In genomic region chr1:2786329-2787162, GRCh38 we compare ENCODE assay signal across 8 cellular contexts. TPM values are rescaled to one million over a fixed set of nuclear protein-coding genes. Genes with fewer than 3 reads are reported as not detected.
DNase-seq lines count a peak whose midpoint lies in the region; TF ChIP-seq lines count a peak whose summit lies in the region.

No MANE protein-coding gene starts in this region.

- POLR2A ChIA-PET in activated CD4-positive, alpha-beta T cell treated with anti-CD3 and anti-CD28 coated beads, Interleukin-2, amount 10 ng/mL, durations not matched to agents 7 days and 5 days (lab: Charles Lee) = interaction anchor here (0.8 kb wide), 1 partner anchor 167 kb away, joined by 3 read pairs; no protein-coding TSS in a partner anchor

- WGBS in transverse colon (ENCODE audit: low coverage in 1 of 2), 2 donors = 30% methylated on average over 24 of the region's 27 CpGs; no CpG with 5 or more reads in 1 of the 2 donors

- in situ Hi-C loops in transverse colon (cut with MboI; ENCODE audit: low pct_ligation_motif_present in 1 of 4, low pct_unique_long_range_greater_than_20kb in 1 of 4, low sequenced_read_pairs in 3 of 4) = loop anchor here in 1 of 4 donors (25.0 kb wide), 1 partner anchor 599 kb away; the partner anchor contains the start of gene FAAP20

- H3K79me2 ChIP-seq in osteoblast (ENCODE audit: insufficient read depth, low read length) = no peaks in the 10 kb centered on the region

- H3K4me1 ChIP-seq in osteoblast (ENCODE audit: insufficient read depth, low read length) (no peaks in the 10 kb centered on the region), transverse colon (no peaks in the 10 kb centered on the region)

- H3K4me2 ChIP-seq in osteoblast (ENCODE audit: insufficient read depth, low read length) = no peak overlapping the region

- CTCF ChIA-PET in activated CD4-positive, alpha-beta T cell treated with anti-CD3 and anti-CD28 coated beads, Interleukin-2, amount 10 ng/mL, durations not matched to agents 7 days and 5 days (lab: Charles Lee) = interaction anchor here (0.9 to 1.9 kb wide), 4 partner anchors 8 to 373 kb away, joined by 3 to 5 read pairs (median 4); no protein-coding TSS in a partner anchor

- H3K9me3 ChIP-seq in osteoblast (ENCODE audit: low read depth, low read length) (peaks cover 3% of the 10 kb centered on the region), transverse colon (peaks cover 5% of the 10 kb centered on the region in 2 donors)

- H3K36me3 ChIP-seq in osteoblast (ENCODE audit: insufficient read depth, low read length) = no peaks in the 10 kb centered on the region
- no peaks in the 10 kb centered on the region for H3K36me3 ChIP-seq in transverse colon

- no peak overlapping the region for H3K27ac ChIP-seq in dorsolateral prefrontal cortex
- H3K27ac ChIP-seq in osteoblast (ENCODE audit: low read depth, low read length) = no peak overlapping the region
- no peak overlapping the region for H3K27ac ChIP-seq in transverse colon

- H3K27me3 ChIP-seq in dorsolateral prefrontal cortex (peaks cover 0 to 63% (median 43%) of the 10 kb centered on the region in 45 donors), osteoblast (ENCODE audit: insufficient read depth, low read length) (no peaks in the 10 kb centered on the region), transverse colon (peaks cover 55% of the 10 kb centered on the region)

- H3K4me1 Mint-ChIP-seq in activated CD4-positive, alpha-beta T cell treated with anti-CD3 and anti-CD28 coated beads, Interleukin-2, amount 10 ng/mL, durations not matched to agents 7 days and 5 days = peaks cover 9% of the 10 kb centered on the region

- TF ChIP-seq CTCF in dorsolateral prefrontal cortex (IDR thresholded peaks at IDR 0.05 in 54 of 56, conservative IDR thresholded peaks at IDR 0.05 in 2 of 56; ENCODE audit: low read depth in 1 of 56, partially characterized antibody in 56 of 56) (peak; percentile 27 to 87 (median 72)), osteoblast (IDR thresholded peaks at IDR 0.05; ENCODE audit: extremely low read depth, low read depth, low read length) (peak; percentile 43), transverse colon (IDR thresholded peaks at IDR 0.05) (peak; percentile 64 to 77 (median 72))

- TF ChIP-seq EP300 in transverse colon (IDR thresholded peaks at IDR 0.05; ENCODE audit: low read depth) = no peak

- DNase-seq in NCI-H82 (lab: John Stamatoyannopoulos, UW) = peak; percentile 43
- no peak for DNase-seq in NCI-H82 treated with DMSO at 0.1 percent for 48 hours (lab: John Stamatoyannopoulos, UW; ENCODE audit: unreplicated experiment)
- peak; percentile 75 for DNase-seq in activated CD4-positive, alpha-beta T cell treated with anti-CD3 and anti-CD28 coated beads, Interleukin-2, amount 10 ng/mL, durations not matched to agents 7 days and 5 days
- DNase-seq in dorsolateral prefrontal cortex = peak in 7 of 10 donors; percentile 26 to 62 (median 53)
- peak; percentile 89 for DNase-seq in osteoblast (ENCODE audit: insufficient read length, low spot score, missing footprints)
- peak; percentile 57 for DNase-seq in transverse colon
- DNase-seq in T1000 (lab: John Stamatoyannopoulos, UW) = no peak
- DNase-seq in NK-92 (lab: John Stamatoyannopoulos, UW; ENCODE audit: unreplicated experiment) = no peak

- H3K9me3 Mint-ChIP-seq in activated CD4-positive, alpha-beta T cell treated with anti-CD3 and anti-CD28 coated beads, Interleukin-2, amount 10 ng/mL, durations not matched to agents 7 days and 5 days = peaks cover 10% of the 10 kb centered on the region

- H2AFZ ChIP-seq in osteoblast (ENCODE audit: low read length) = no peak overlapping the region

- no peak overlapping the region for H3K4me3 Mint-ChIP-seq in activated CD4-positive, alpha-beta T cell treated with anti-CD3 and anti-CD28 coated beads, Interleukin-2, amount 10 ng/mL, durations not matched to agents 7 days and 5 days

- no peaks in the 10 kb centered on the region for H4K20me1 ChIP-seq in osteoblast (ENCODE audit: insufficient read depth, low read length)

- H3K4me3 ChIP-seq in dorsolateral prefrontal cortex (no peak overlapping the region), osteoblast (ENCODE audit: insufficient read depth, low read length) (no peak overlapping the region), transverse colon (no peak overlapping the region)

- TF ChIP-seq POLR2A in transverse colon (IDR thresholded peaks at IDR 0.05) = no peak

- no peak overlapping the region for H3K27ac Mint-ChIP-seq in activated CD4-positive, alpha-beta T cell treated with anti-CD3 and anti-CD28 coated beads, Interleukin-2, amount 10 ng/mL, durations not matched to agents 7 days and 5 days

- intact Hi-C loops in dorsolateral prefrontal cortex (cut with DNase I) = loop anchor here in 1 of 2 donors (5.0 kb wide), 1 partner anchor 374 kb away; the partner anchor contains the start of gene PEX10
- intact Hi-C loops in transverse colon (cut with DNase I; ENCODE audit: low total_unique reads) = no loop called here

- H3K27me3 Mint-ChIP-seq in activated CD4-positive, alpha-beta T cell treated with anti-CD3 and anti-CD28 coated beads, Interleukin-2, amount 10 ng/mL, durations not matched to agents 7 days and 5 days = peaks cover 34% of the 10 kb centered on the region

- peaks cover 2% of the 10 kb centered on the region for H3K36me3 Mint-ChIP-seq in activated CD4-positive, alpha-beta T cell treated with anti-CD3 and anti-CD28 coated beads, Interleukin-2, amount 10 ng/mL, durations not matched to agents 7 days and 5 days (ENCODE audit: low read depth)

RNA-seq across cellular contexts. Expression of gene TTC34, which starts 14.9 kb away (rescaled TPM):
- 1 to 10 TPM; 1.6 to 1.9 TPM for total RNA-seq in activated CD4-positive, alpha-beta T cell treated with anti-CD3 and anti-CD28 coated beads, Interleukin-2, amount 10 ng/mL, durations not matched to agents 7 days and 5 days
- total RNA-seq in dorsolateral prefrontal cortex (1 to 10 TPM in 119 of 120 experiments, under 1 TPM in 1; 0.57 to 3.9 (median 1.9) TPM), osteoblast (0.29 and 0.36 TPM in 2 replicates), transverse colon (1 to 10 TPM in 2 of 4 donors, under 1 TPM in 2; 0.14 to 6.0 (median 0.75) TPM)

Comparison
In these comparisons a context has a peak if more than half of its experiments do, and no peak if none do; other contexts are left out.
1. DNase-seq: peak in NCI-H82 (single experiment), activated CD4-positive, alpha-beta T cell treated with anti-CD3 and anti-CD28 coated beads, Interleukin-2, amount 10 ng/mL, durations not matched to agents 7 days and 5 days (single experiment), dorsolateral prefrontal cortex (7 of 10), osteoblast (single experiment) and transverse colon (single experiment); none in NCI-H82 treated with DMSO at 0.1 percent for 48 hours (single experiment), T1000 (single experiment) and NK-92 (single experiment).
2. Peak in every context shown above with its lines, with median percentiles within 50 percentile points of each other: CTCF ChIP-seq.